8 cellular contexts compared by ENCODE assay signal in genomic region chr13:27251166-27252088, GRCh38. TPM values are rescaled to one million over a fixed set of nuclear protein-coding genes. Genes with fewer than 3 reads are reported as not detected.
DNase-seq lines count a peak whose midpoint lies in the region; ATAC-seq, FAIRE-seq and TF ChIP-seq lines count a peak whose summit lies in the region.

Gene RPL21 (plus strand): TSS chr13:27251558. CDS start chr13:27253777, 2,219 bp downstream.

- no peak for TF ChIP-seq CTCF in H1 (IDR thresholded peaks at IDR 0.05; ENCODE audit: control extremely low read depth in 1 of 3, insufficient read depth in 1 of 3, low read depth in 1 of 3, low read length in 3 of 3)

- CTCF ChIA-PET in H1 (lab: Charles Lee; ENCODE audit: partially characterized antibody) = no interaction called here

- no peaks in the 10 kb centered on the region; the same call in 1 of the 2 replicates for H3K79me1 ChIP-seq in H1 (ENCODE audit: low read depth, low read length)

- peaks cover 17 to 65% of the 10 kb centered on the region in 2 experiments for H3K79me2 ChIP-seq in H1 (ENCODE audit: control insufficient read depth in 1 of 2, insufficient read depth in 2 of 2, low read length in 2 of 2)

- peaks cover 0 to 6% (median 2%) of the 10 kb centered on the region in 4 experiments; a peak in 4 of 7 replicates for H3K4me1 ChIP-seq in H1 (replicated peaks in 1 of 4; ENCODE audit: control insufficient read depth in 3 of 4, insufficient read depth in 4 of 4, low read length in 3 of 4)

- H3K4me3 ChIP-seq in H1 (ENCODE audit: extremely low read depth in 1 of 4, insufficient read depth in 2 of 4, low read depth in 3 of 4, low read length in 4 of 4) = peak within 1 kb of the TSS; percentile 98 to 99 (median 98)

- H3K27me3 Mint-ChIP-seq in memory B cell = no peaks in the 10 kb centered on the region

- H3K23ac ChIP-seq in H1 (ENCODE audit: insufficient read length) = no peak within 1 kb of the TSS

- H2BK120ac ChIP-seq in H1 (replicated peaks; ENCODE audit: low read depth, low read length) = peak within 1 kb of the TSS; percentile 10

- peaks cover 23% of the 10 kb centered on the region for H3K4me1 Mint-ChIP-seq in memory B cell

- H3K36me3 ChIP-seq in H1 (ENCODE audit: control insufficient read depth in 2 of 4, insufficient read depth in 4 of 4, low read length in 3 of 4) = peaks cover 7 to 34% (median 18%) of the 10 kb centered on the region in 4 experiments; a peak in 7 of 8 replicates

- H2BK20ac ChIP-seq in H1 (ENCODE audit: low read length) = no peak within 1 kb of the TSS

- 0 out of 4 replicates have a peak, but pooled peaks of 1 of the 2 experiments have one; percentile 2 for TF ChIP-seq RAD21 in H1 (IDR thresholded peaks at IDR 0.05 in 1 of 2, conservative IDR thresholded peaks at IDR 0.05 in 1 of 2; ENCODE audit: low read depth in 2 of 2, low read length in 2 of 2)

- FAIRE-seq in H1 (lab: Jason Lieb, UNC) = peak; percentile 78

- H3K36me3 Mint-ChIP-seq in memory B cell = peaks cover 7% of the 10 kb centered on the region

- peak within 1 kb of the TSS; percentile 86; the same call in 1 of the 2 replicates for H2BK12ac ChIP-seq in H1 (ENCODE audit: low read depth, low read length)

- 1% methylated on average over 57 of the region's 69 CpGs; no CpG with 5 or more reads in 1 of the 2 experiments for WGBS in H1 (ENCODE audit: extremely low coverage in 1 of 2, insufficient coverage in 1 of 2, insufficient read length in 1 of 2, insufficient replicate concordance in 2 of 2, low coverage in 1 of 2, low lambda C conversion rate in 2 of 2, missing lambda C conversion rate in 1 of 2), 2 experiments

- H3K4ac ChIP-seq in H1 (replicated peaks; ENCODE audit: insufficient read length, low read depth, low read length) = peak within 1 kb of the TSS; percentile 95

- H4K5ac ChIP-seq in H1 (ENCODE audit: insufficient read length, low read depth, low read length) = peak within 1 kb of the TSS; percentile 79

- H3K4me2 ChIP-seq in H1 (ENCODE audit: insufficient read depth in 1 of 2, low read depth in 2 of 2, low read length in 2 of 2) = peak within 1 kb of the TSS; percentile 57 to 85

- no peaks in the 10 kb centered on the region for H3K27me3 ChIP-seq in H1 (replicated peaks in 1 of 4; ENCODE audit: control insufficient read depth in 3 of 4, extremely low read depth in 1 of 4, insufficient read depth in 3 of 4, low read length in 3 of 4)

- peak within 1 kb of the TSS; percentile 63 for H3K56ac ChIP-seq in H1 (replicated peaks; ENCODE audit: insufficient read length, low read depth, low read length)

- DNase-seq in CMK (ENCODE audit: low read depth) = peak; percentile 73
- DNase-seq in HS-5 (ENCODE audit: low read depth) = peak; percentile 82
- DNase-seq in NOMO-1 treated with DMSO at 0.1 percent for 48 hours (lab: John Stamatoyannopoulos, UW; ENCODE audit: unreplicated experiment) = peak; percentile 98
- peak; percentile 74 to 92 (median 90) for DNase-seq in activated CD8-positive, alpha-beta memory T cell treated with anti-CD3 and anti-CD28 coated beads for 48 hours (ENCODE audit: low read depth in 2 of 3, low spot score in 2 of 3)
- peak; percentile 80 to 93 for DNase-seq in H1 (ENCODE audit: low read depth in 1 of 2, low spot score in 2 of 2)
- peak; percentile 95 to 98 for DNase-seq in memory B cell (ENCODE audit: low spot score in 2 of 2)
- DNase-seq in stimulated activated CD8-positive, alpha-beta memory T cell treated with anti-CD3 and anti-CD28 coated beads, Interleukin-12 subunit alpha, Interleukin-12 subunit beta, amount 100 ng/mL, for 24 hours (ENCODE audit: extremely low read depth) = peak; percentile 76

- peak within 1 kb of the TSS; percentile 9 for H3K14ac ChIP-seq in H1 (ENCODE audit: insufficient read length)

- peak within 1 kb of the TSS; percentile 94 for H2AFZ ChIP-seq in H1 (ENCODE audit: low read length)

- 0 out of 2 replicates have a peak, but pooled peaks cover 5% of the 10 kb centered on the region for H3K23me2 ChIP-seq in H1 (ENCODE audit: low read depth, low read length)

- TF ChIP-seq EP300 in H1 (IDR thresholded peaks at IDR 0.05; ENCODE audit: borderline replicate concordance in 1 of 2, low read depth in 2 of 2, low read length in 2 of 2) = peak in 1 of 2 experiments; percentile 48; a peak in 1 of 3 replicates

- peak within 1 kb of the TSS; percentile 99 for H3K27ac Mint-ChIP-seq in memory B cell

- H4K8ac ChIP-seq in H1 (ENCODE audit: extremely low read depth, insufficient read depth, low read length) = peak within 1 kb of the TSS; percentile 99

- H3K4me3 Mint-ChIP-seq in memory B cell = peak within 1 kb of the TSS; percentile 94

- H2AK5ac ChIP-seq in H1 (ENCODE audit: low read depth, low read length) = peak within 1 kb of the TSS; percentile 84

- POLR2A ChIA-PET in H1 (lab: Charles Lee; ENCODE audit: partially characterized antibody) = interaction anchor here (0.6 to 1.3 kb wide), 38 partner anchors 8 to 682 kb away, joined by 3 to 29 read pairs (median 4); partner anchors contain the start of gene RASL11A

- peak; percentile 79 for ATAC-seq in GM19468 (IDR thresholded peaks at IDR 0.05; ENCODE audit: extremely low read depth, unreplicated experiment)
- peak; percentile 90 for ATAC-seq in memory B cell (ENCODE audit: low read depth)

- H2BK15ac ChIP-seq in H1 (ENCODE audit: low read length) = peak within 1 kb of the TSS; percentile 84; the same call in 1 of the 2 replicates

- no peaks in the 10 kb centered on the region for H3K9me3 ChIP-seq in H1 (ENCODE audit: insufficient read depth in 2 of 2, low read depth in 1 of 2, low read length in 1 of 2)

- H3K27ac ChIP-seq in H1 (ENCODE audit: low read depth, low read length) = peak within 1 kb of the TSS; percentile 99

- H3K9me3 Mint-ChIP-seq in memory B cell = no peaks in the 10 kb centered on the region

- H2BK5ac ChIP-seq in H1 (ENCODE audit: low read depth, low read length) = peak within 1 kb of the TSS; percentile 100

- peak within 1 kb of the TSS; percentile 97 for H3K18ac ChIP-seq in H1 (ENCODE audit: extremely low read depth, low read length)

- peak within 1 kb of the TSS; percentile 95 to 100 (median 100) for H3K9ac ChIP-seq in H1 (replicated peaks in 1 of 4; ENCODE audit: extremely low read depth in 1 of 4, low read depth in 3 of 4, low read length in 3 of 4)

- peak within 1 kb of the TSS; percentile 96 for H4K91ac ChIP-seq in H1 (replicated peaks; ENCODE audit: insufficient read length, low read length)

- TF ChIP-seq POLR2A in H1 (IDR thresholded peaks at IDR 0.05; ENCODE audit: control extremely low read depth in 1 of 2, low read depth in 2 of 2, low read length in 2 of 2) = peak; percentile 98 to 99

- peaks cover 3 to 4% of the 10 kb centered on the region in 2 experiments for H4K20me1 ChIP-seq in H1 (replicated peaks in 1 of 2; ENCODE audit: control insufficient read depth in 1 of 2, insufficient read depth in 2 of 2, low read length in 2 of 2)

TF ChIP-seq in H1, 55 proteins besides CTCF, POLR2A, EP300 and RAD21 (continues in another document):
- TF ChIP-seq SP1 (IDR thresholded peaks at IDR 0.05; ENCODE audit: low read depth, low read length) (peak; percentile 69; the same call in 1 of the 2 replicates), SRF (IDR thresholded peaks at IDR 0.05; ENCODE audit: low read depth, low read length) (0 out of 2 replicates have a peak, but pooled peaks have one; percentile 64), CREB1 (IDR thresholded peaks at IDR 0.05) (peak; percentile 96), CBX5 (IDR thresholded peaks at IDR 0.05; ENCODE audit: low read depth, low read length) (no peak), NANOG (IDR thresholded peaks at IDR 0.05; ENCODE audit: insufficient read depth, low read depth, low read length, poor library complexity, severe bottlenecking) (peak; percentile 58), KDM4A (IDR thresholded peaks at IDR 0.05; ENCODE audit: low read depth, low read length, severe bottlenecking) (peak; percentile 50), ASH2L (IDR thresholded peaks at IDR 0.05; ENCODE audit: low read length) (peak; percentile 95), SIX5 (IDR thresholded peaks at IDR 0.05; ENCODE audit: low read depth, low read length) (no peak), CHD1 (IDR thresholded peaks at IDR 0.05; ENCODE audit: low read depth, low read length) (peak; percentile 53; the same call in 1 of the 2 replicates), USF2 (IDR thresholded peaks at IDR 0.05; ENCODE audit: low read length) (no peak), ZNF274 (IDR thresholded peaks at IDR 0.05; ENCODE audit: borderline replicate concordance, extremely low read depth, low read length) (no peak), ATF3 (IDR thresholded peaks at IDR 0.05; ENCODE audit: insufficient read depth, low read depth, low read length) (no peak), TEAD4 (IDR thresholded peaks at IDR 0.05; ENCODE audit: low read depth, low read length) (no peak), RBBP5 (IDR thresholded peaks at IDR 0.05; ENCODE audit: borderline replicate concordance, low read depth, low read length) (peak; percentile 64; the same call in 1 of the 2 replicates), MAX (IDR thresholded peaks at IDR 0.05) (peak; percentile 75), EGR1 (IDR thresholded peaks at IDR 0.05; ENCODE audit: borderline replicate concordance, low read depth, low read length) (no peak)

RNA-seq across cellular contexts. Expression of gene RPL21, which starts in this region (rescaled TPM):
- 1,233 and 1,283 TPM in 2 replicates for total RNA-seq in H1 (2021; fragmentation: NEBNext Ultra II Directional; extraction: Animal tissue kit (Norgen Biotek cat#: 25700))
- polyA plus RNA-seq in H1 (2011; rRNA removed) = 329 and 624 TPM in 2 replicates
- 1,115 TPM for polyA plus RNA-seq in H1 (2011; cell fraction: cytosol; rRNA removed)
- polyA plus RNA-seq in H1 (2011; cell fraction: nucleus; rRNA removed) = 249 TPM
- 908 to 2,019 TPM (median 1,325 TPM) in 4 replicates for polyA plus RNA-seq in H1 (2012, experiment 1 of 2)
- 1,153 TPM for polyA plus RNA-seq in H1 (2012, experiment 2 of 2)
- 2,859 TPM for polyA plus RNA-seq in H1 (2013, experiment 1 of 2)
- 2,776 TPM for polyA plus RNA-seq in H1 (2013, experiment 2 of 2)
- 93.0 and 207 TPM in 2 replicates for polyA minus RNA-seq in H1 (2011; rRNA and poly(A)+ RNA removed)
- 183 TPM for polyA minus RNA-seq in H1 (2011; cell fraction: cytosol; rRNA and poly(A)+ RNA removed)
- polyA minus RNA-seq in H1 (2011; cell fraction: nucleus; rRNA and poly(A)+ RNA removed) = 327 TPM

Comparison
In these comparisons a context has a peak if more than half of its experiments do, and no peak if none do; other contexts are left out.
1. Peak in every context shown above with its lines: DNase-seq, ATAC-seq, H3K4me3 ChIP-seq and H3K27ac ChIP-seq.